8 cellular contexts compared by ENCODE assay signal in the genomic region with DNA sequence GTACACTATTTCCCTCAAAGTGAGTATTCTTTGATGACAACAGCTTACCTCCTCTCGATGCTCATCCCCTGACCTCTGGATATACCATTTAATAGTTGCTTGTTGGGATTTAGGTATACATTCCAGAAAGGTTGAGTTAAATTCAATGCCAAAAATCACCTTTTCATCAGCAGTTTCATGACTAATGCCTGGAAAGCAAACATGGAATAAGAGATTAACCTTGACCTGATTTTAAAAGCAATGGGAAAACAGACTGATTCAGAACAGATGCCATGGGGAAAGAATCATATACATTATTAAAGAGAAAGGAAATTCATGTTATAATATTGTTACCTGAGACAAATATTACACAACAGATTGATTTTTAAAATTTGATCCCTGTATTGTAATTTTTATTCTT.
"Had no signal": no experiment of that assay in that cellular context is flagged by ENCODE, and none has a peak within 500 bp of the region (broad histone marks: within the 10 kb centered on the region; RNA-seq: fewer than 3 reads in every experiment).

No MANE protein-coding gene starts in this region.

- H3K36me3 ChIP-seq: HAP-1 had no signal

- DNase-seq: GM23248, GOT3, H7, HFFc6 had no signal

- ATAC-seq: HCT116, HepG2 had no signal

- FAIRE-seq: HepG2 had no signal

- H3K9me3 ChIP-seq: HAP-1 had no signal

- H3K4me3 ChIP-seq: GM23248, HAP-1 had no signal

- H3K27ac ChIP-seq: GM23248, HL-60 had no signal
